ENCODE assay signal across 24 cellular contexts in the genomic region with DNA sequence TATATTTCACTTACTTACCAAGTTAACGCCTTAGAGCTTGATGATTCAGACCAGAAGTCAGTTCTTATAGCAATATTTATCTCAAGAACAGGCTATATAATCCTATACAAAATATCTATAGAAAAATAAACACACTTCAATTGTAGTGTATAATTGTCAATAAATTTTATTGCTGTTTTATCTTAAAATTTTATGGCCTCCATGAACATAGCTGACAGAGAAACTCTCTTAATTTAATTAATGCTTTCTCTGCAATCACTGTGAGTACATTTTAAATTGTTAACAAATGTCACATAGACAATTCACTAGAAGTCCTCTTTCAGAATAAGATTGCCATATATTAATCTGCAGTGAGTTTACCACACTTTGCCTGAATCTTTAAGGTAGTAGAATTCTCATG.
"Had no signal": no experiment of that assay in that cellular context is flagged by ENCODE, and none has a peak within 500 bp of the region (broad histone marks: within the 10 kb centered on the region; RNA-seq: fewer than 3 reads in every experiment).

No MANE protein-coding gene starts in this region.

- H3K36me3 Mint-ChIP-seq: mesothelial cell of epicardium, naive B cell had no signal

- H3K36me3 ChIP-seq: colonic mucosa, esophagus muscularis mucosa, gastroesophageal sphincter, heart left ventricle, lower lobe of right lung had no signal

- H3K4me1 Mint-ChIP-seq: immature natural killer cell, mesothelial cell of epicardium, naive B cell had no signal

- H3K4me3 ChIP-seq: colonic mucosa, dorsolateral prefrontal cortex, esophagus muscularis mucosa, gastroesophageal sphincter, heart left ventricle, hepatocyte, lower lobe of right lung, mucosa of descending colon had no signal

- H3K27ac Mint-ChIP-seq: immature natural killer cell, mesothelial cell of epicardium, naive B cell had no signal

- H3K4me1 ChIP-seq: colonic mucosa, esophagus muscularis mucosa, foreskin keratinocyte, gastroesophageal sphincter, heart left ventricle, lower lobe of right lung had no signal

- H3K27ac ChIP-seq: colonic mucosa, dorsolateral prefrontal cortex, esophagus muscularis mucosa, foreskin keratinocyte, gastroesophageal sphincter, heart left ventricle, hepatocyte, lower lobe of right lung had no signal

- H3K4me3 Mint-ChIP-seq: immature natural killer cell, mesothelial cell of epicardium, naive B cell had no signal

- H3K79me2 ChIP-seq: hepatocyte had no signal

- H2AFZ ChIP-seq: hepatocyte had no signal

- H3K9me3 ChIP-seq: colonic mucosa, esophagus muscularis mucosa, gastroesophageal sphincter, heart left ventricle, lower lobe of right lung, mucosa of descending colon had no signal

- DNase-seq: colonic mucosa; cortex of kidney; dermis blood vessel endothelial cell; dorsolateral prefrontal cortex; effector CD4-positive, alpha-beta T cell; effector memory CD4-positive, alpha-beta T cell; foreskin keratinocyte; heart left ventricle; hypothalamus; immature natural killer cell; islet precursor cell; kidney; kidney glomerular epithelial cell; left colon; left ventricle myocardium superior; lower lobe of right lung; mesenchymal stem cell; mucosa of descending colon; naive B cell had no signal

- H3K27me3 ChIP-seq: colonic mucosa, dorsolateral prefrontal cortex, esophagus muscularis mucosa, foreskin keratinocyte, gastroesophageal sphincter, heart left ventricle, hepatocyte had no signal

- ATAC-seq: foreskin keratinocyte, gastroesophageal sphincter, heart left ventricle, left colon, left lobe of liver, left ventricle myocardium superior, lower lobe of right lung, mucosa of descending colon had no signal

- H3K4me2 ChIP-seq: hepatocyte had no signal
